ENCODE assay signal across 22 cellular contexts in genomic region chr2:817616-818015, GRCh38.
"Had no signal": no experiment of that assay in that cellular context is flagged by ENCODE, and none has a peak within 500 bp of the region (broad histone marks: within the 10 kb centered on the region; RNA-seq: fewer than 3 reads in every experiment).

No MANE protein-coding gene starts in this region.

- H3K9me3 ChIP-seq: SJSA1 had no signal

- H3K4me3 ChIP-seq: K562, SJSA1, SK-N-MC had no signal

- FAIRE-seq: K562, RCC 7860 had no signal

- H3K36me3 ChIP-seq: SJSA1 had no signal

- H3K9ac ChIP-seq: KMS-11 had no signal

- DNase-seq: Kasumi-1, MM.1S, NCI-H1092 treated with DMSO at 0.1 percent for 48 hours, NCI-H1436, NCI-H187, NCI-H2029, NCI-H2081 treated with DMSO at 0.1 percent for 48 hours, NCI-H2171, NCI-H226, NCI-H446, NCI-H510A, NCI-H524 treated with DMSO at 0.1 percent for 48 hours, NCI-H69, NCI-H774, Right ventricle myocardium superior, RPMI8226, SIG-M5 had no signal

- H3K4me2 ChIP-seq: KMS-11 had no signal

- H3K27me3 ChIP-seq: SJSA1 had no signal

- ATAC-seq: K562 had no signal

- H3K27ac ChIP-seq: KMS-11, SJSA1, SK-N-MC had no signal

- H3K4me1 ChIP-seq: SJSA1 had no signal
